Comparison of ENCODE assay signal across 23 cellular contexts in genomic region chr5:15515229-15515628, GRCh38. TPM values are rescaled to one million over a fixed set of nuclear protein-coding genes. Genes with fewer than 3 reads are reported as not detected.
DNase-seq lines count a peak whose midpoint lies in the region; ATAC-seq and TF ChIP-seq lines count a peak whose summit lies in the region.
"Had no signal": no experiment of that assay in that cellular context is flagged by ENCODE, and none has a peak within 500 bp of the region (broad histone marks: within the 10 kb centered on the region; RNA-seq: fewer than 3 reads in every experiment).

No MANE protein-coding gene starts in this region.

- H3K9ac ChIP-seq in SK-N-SH: no peak overlapping the region

- H3K9me2 ChIP-seq in SK-N-SH: no peaks in the 10 kb centered on the region

- no peak; the same call in 2 of the 3 replicates for ATAC-seq in SK-N-SH treated with all-trans-retinoic acid at 6 μM for 48 hours
- ATAC-seq: A549; activated naive CD8-positive, alpha-beta T cell treated with anti-CD3 and anti-CD28 coated beads, Interleukin-2, amount 50 U/mL, for 24 hours; activated T-cell treated with anti-CD3 and anti-CD28 coated beads, Interleukin-2, amount 50 U/mL, for 4 hours; naive thymus-derived CD4-positive, alpha-beta T cell; stimulated activated naive CD8-positive, alpha-beta T cell treated with anti-CD3 and anti-CD28 coated beads, Interleukin-15, Interleukin-2, amounts not matched to agents 100 U/mL and 50 U/mL, for 24 hours had no signal

- TF ChIP-seq EP300 in SK-N-SH (IDR thresholded peaks at IDR 0.05; ENCODE audit: borderline replicate concordance in 1 of 2, low read depth in 1 of 2, low read length in 1 of 2): no peak

- H2AFZ ChIP-seq in SK-N-SH (ENCODE audit: low read depth): no peak overlapping the region

- WGBS in SK-N-SH (ENCODE audit: low lambda C conversion rate): 86% methylated on average over 1 of the region's 1 CpG

- in situ Hi-C loops in brain microvascular endothelial cell (cut with HindIII; ENCODE audit: low pct_ligation_motif_present, low sequenced_read_pairs): no loop called here

- POLR2A ChIA-PET in SK-N-SH (lab: Yijun Ruan, JAX): no interaction called here

- no peak for DNase-seq in SK-N-SH
- no peak for DNase-seq in brain microvascular endothelial cell
- peak; percentile 46 for DNase-seq in fibroblast of peridontal ligament (ENCODE audit: extremely low read depth)
- DNase-seq in superior temporal gyrus (ENCODE audit: extremely low spot score): peak; percentile 53
- DNase-seq in activated gamma-delta T cell (lab: John Stamatoyannopoulos, UW): no peak
- no peak for DNase-seq in activated CD4-positive, alpha-beta T cell treated with anti-CD3 and anti-CD28 coated beads for 4 hours
- DNase-seq in NCI-H526 treated with DMSO at 0.1 percent for 48 hours (lab: John Stamatoyannopoulos, UW): no peak
- DNase-seq: activated CD4-positive, alpha-beta T cell treated with anti-CD3 and anti-CD28 coated beads, Interleukin-2, amount 10 ng/mL, durations not matched to agents 24 days and 14 days; activated naive CD8-positive, alpha-beta T cell treated with anti-CD3 and anti-CD28 coated beads, Interleukin-2, amount 50 U/mL, for 24 hours; activated T-cell treated with anti-CD3 and anti-CD28 coated beads, Interleukin-2, amount 50 U/mL, for 4 hours; foreskin melanocyte; GDM1; immature natural killer cell; IMR-90; naive thymus-derived CD4-positive, alpha-beta T cell; NCI-H187 treated with DMSO at 0.1 percent for 48 hours; NCI-H226; NCI-H748 treated with DMSO at 0.1 percent for 48 hours; stimulated activated naive CD8-positive, alpha-beta T cell treated with anti-CD3 and anti-CD28 coated beads, Interleukin-15, Interleukin-2, amounts not matched to agents 100 U/mL and 50 U/mL, for 24 hours had no signal

- peaks cover 2% of the 10 kb centered on the region; the same call in 1 of the 2 replicates for H4K20me1 ChIP-seq in SK-N-SH (ENCODE audit: insufficient read depth)

- H3K9me3 ChIP-seq in SK-N-SH: no peaks in the 10 kb centered on the region
- H3K9me3 ChIP-seq: A549, vagina had no signal

- TF ChIP-seq RAD21 in SK-N-SH (IDR thresholded peaks at IDR 0.05; ENCODE audit: low read length): peak; percentile 46

- TF ChIP-seq CTCF in SK-N-SH (IDR thresholded peaks at IDR 0.05): no peak
- TF ChIP-seq CTCF in brain microvascular endothelial cell (IDR thresholded peaks at IDR 0.05; ENCODE audit: low read depth, low read length, missing control alignments): peak; percentile 17

- CTCF ChIA-PET in SK-N-SH (lab: Yijun Ruan, JAX): interaction anchor here (1.3 to 1.5 kb wide), 2 partner anchors 12 to 15 kb away, joined by 3 read pairs; partner anchors contain the start of gene FBXL7

- no peak overlapping the region for H3K4me3 ChIP-seq in SK-N-SH (ENCODE audit: low read depth in 2 of 2, low read length in 1 of 2)
- no peak overlapping the region for H3K4me3 ChIP-seq in brain microvascular endothelial cell (ENCODE audit: low read depth, low read length)
- H3K4me3 ChIP-seq: A549, skin epidermis, vagina had no signal

- no peak overlapping the region for H3K27ac ChIP-seq in SK-N-SH (ENCODE audit: low read depth in 2 of 2, low read length in 1 of 2)
- no peak overlapping the region for H3K27ac ChIP-seq in brain microvascular endothelial cell
- H3K27ac ChIP-seq: A549, skin epidermis, vagina had no signal

- peaks cover 0 to 7% of the 10 kb centered on the region in 2 experiments; a peak in 2 of 4 replicates for H3K4me1 ChIP-seq in SK-N-SH (ENCODE audit: control insufficient read depth in 1 of 2, insufficient read depth in 2 of 2, low read depth in 1 of 2, low read length in 1 of 2)
- H3K4me1 ChIP-seq: A549 had no signal

- H3K36me3 ChIP-seq in SK-N-SH (replicated peaks in 1 of 2; ENCODE audit: control insufficient read depth in 1 of 2, insufficient read depth in 2 of 2, low read length in 1 of 2): peaks cover 0 to 3% of the 10 kb centered on the region in 2 experiments
- H3K36me3 ChIP-seq in brain microvascular endothelial cell (replicated peaks): no peaks in the 10 kb centered on the region
- H3K36me3 ChIP-seq: vagina had no signal

- H3K27me3 ChIP-seq in SK-N-SH (ENCODE audit: insufficient read depth): no peaks in the 10 kb centered on the region
- H3K27me3 ChIP-seq in brain microvascular endothelial cell (replicated peaks): no peaks in the 10 kb centered on the region
- H3K27me3 ChIP-seq: vagina had no signal

- no peak overlapping the region for H3K4me2 ChIP-seq in SK-N-SH
- H3K4me2 ChIP-seq: A549 had no signal

- H3F3A ChIP-seq in SK-N-SH (replicated peaks; ENCODE audit: insufficient read depth): no peaks in the 10 kb centered on the region

- peaks cover 76% of the 10 kb centered on the region for H3K79me2 ChIP-seq in SK-N-SH (ENCODE audit: insufficient read depth)

TF ChIP-seq in SK-N-SH, 30 proteins besides CTCF, POLR2A, EP300 and RAD21:
- TF ChIP-seq MXI1 (IDR thresholded peaks at IDR 0.05; ENCODE audit: low read depth, low read length): no peak
- TF ChIP-seq SMC3 (IDR thresholded peaks at IDR 0.05; ENCODE audit: low read depth, low read length): peak; percentile 17; the same call in 1 of the 2 replicates

TF ChIP-seq in SK-N-SH treated with all-trans-retinoic acid at 6 μM for 48 hours, 23 proteins besides CTCF, POLR2A, EP300 and RAD21:
- TF ChIP-seq TCF4 (CRISPR knock-in tag; IDR thresholded peaks at IDR 0.05; ENCODE audit: borderline replicate concordance): no peak
- no peak for TF ChIP-seq ISL1 (CRISPR knock-in tag; IDR thresholded peaks at IDR 0.05)

RNA-seq across cellular contexts. Expression of gene FBXL7, which starts 15.2 kb away (rescaled TPM):
- polyA plus RNA-seq in SK-N-SH (2012; rRNA removed): 6.3 and 7.0 TPM in 2 replicates
- 4.8 and 6.2 TPM in 2 replicates for polyA plus RNA-seq in SK-N-SH (2012; cell fraction: cytosol; rRNA removed)
- polyA plus RNA-seq in SK-N-SH (2012; cell fraction: nucleus; rRNA removed): 13.9 and 18.0 TPM in 2 replicates
- polyA plus RNA-seq: immature natural killer cell; naive thymus-derived CD4-positive, alpha-beta T cell had no signal

Comparison
In these comparisons a context has a peak if more than half of its experiments do, and no peak if none do; other contexts are left out.
1. DNase-seq: peak in fibroblast of peridontal ligament (single experiment) and superior temporal gyrus (single experiment); none in SK-N-SH (single experiment), brain microvascular endothelial cell (single experiment), activated gamma-delta T cell (single experiment), activated CD4-positive, alpha-beta T cell treated with anti-CD3 and anti-CD28 coated beads for 4 hours (0 of 2) and NCI-H526 treated with DMSO at 0.1 percent for 48 hours (single experiment).